ENCODE assay signal across 2 cellular contexts in the genomic region with DNA sequence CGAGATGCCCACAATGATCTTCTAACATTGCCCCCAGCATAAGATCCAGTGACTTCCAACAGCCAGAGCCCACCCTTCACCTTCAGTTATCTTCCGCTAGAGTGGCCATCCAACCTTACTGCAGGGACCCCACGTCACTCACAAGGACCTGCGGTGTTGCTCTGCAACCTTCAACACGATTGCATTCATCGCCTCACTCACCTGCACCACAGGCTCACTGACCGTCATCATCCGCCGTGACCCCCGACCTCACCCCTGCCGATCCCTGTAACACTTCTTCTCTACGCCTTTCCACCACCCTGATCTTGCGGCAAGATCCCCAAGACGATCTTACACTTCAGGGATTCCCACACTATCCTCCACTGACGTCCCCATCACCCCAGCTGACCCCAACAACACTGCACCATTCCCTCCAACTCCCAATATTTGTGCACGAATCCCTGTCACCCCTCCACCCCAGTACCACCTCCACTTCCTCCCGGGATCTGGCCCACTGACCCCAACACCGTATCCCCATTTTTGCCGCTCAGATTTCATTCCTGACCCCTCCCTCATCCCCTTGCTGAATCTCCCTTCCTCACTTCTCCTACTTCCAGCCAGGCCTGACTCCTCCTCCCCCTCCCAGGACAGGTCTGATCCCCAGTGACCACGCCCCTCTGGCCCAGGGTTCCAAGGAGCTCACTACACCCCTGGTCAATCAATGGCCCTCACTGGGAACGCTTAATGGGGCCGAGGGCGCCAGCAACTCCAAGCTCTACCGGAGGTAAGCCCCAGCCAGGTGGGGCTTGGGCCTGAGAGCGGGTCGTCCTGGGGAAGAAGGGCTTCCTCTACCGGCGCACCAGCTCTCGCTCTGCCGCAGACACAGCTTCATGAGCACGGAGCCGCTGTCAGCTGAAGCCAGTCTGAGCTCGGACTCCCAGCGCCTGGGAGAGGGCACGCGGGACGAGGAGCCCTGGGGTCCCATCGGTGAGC.
TF ChIP-seq lines count a peak whose summit lies in the region.

No MANE protein-coding gene starts in this region.

TF ChIP-seq in SK-N-SH, 30 proteins besides CTCF, POLR2A, EP300 and RAD21 (continued from another document):
- TF ChIP-seq REST (IDR thresholded peaks at IDR 0.05; ENCODE audit: low read depth, low read length), result no peak
- TF ChIP-seq, protein P1, sequence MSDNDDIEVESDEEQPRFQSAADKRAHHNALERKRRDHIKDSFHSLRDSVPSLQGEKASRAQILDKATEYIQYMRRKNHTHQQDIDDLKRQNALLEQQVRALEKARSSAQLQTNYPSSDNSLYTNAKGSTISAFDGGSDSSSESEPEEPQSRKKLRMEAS (IDR thresholded peaks at IDR 0.05; ENCODE audit: low read depth), result no peak
- no peak for TF ChIP-seq GATA2 (CRISPR knock-in tag; IDR thresholded peaks at IDR 0.05)
- no peak for TF ChIP-seq CHD2 (IDR thresholded peaks at IDR 0.05; ENCODE audit: low read length, partially characterized antibody)
- no peak for TF ChIP-seq RFX5 (IDR thresholded peaks at IDR 0.05; ENCODE audit: low read length)
- TF ChIP-seq, protein P2, sequence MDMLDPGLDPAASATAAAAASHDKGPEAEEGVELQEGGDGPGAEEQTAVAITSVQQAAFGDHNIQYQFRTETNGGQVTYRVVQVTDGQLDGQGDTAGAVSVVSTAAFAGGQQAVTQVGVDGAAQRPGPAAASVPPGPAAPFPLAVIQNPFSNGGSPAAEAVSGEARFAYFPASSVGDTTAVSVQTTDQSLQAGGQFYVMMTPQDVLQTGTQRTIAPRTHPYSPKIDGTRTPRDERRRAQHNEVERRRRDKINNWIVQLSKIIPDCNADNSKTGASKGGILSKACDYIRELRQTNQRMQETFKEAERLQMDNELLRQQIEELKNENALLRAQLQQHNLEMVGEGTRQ (IDR thresholded peaks at IDR 0.05; ENCODE audit: borderline replicate concordance, low read depth, low read length), result no peak
- TF ChIP-seq, protein P3, sequence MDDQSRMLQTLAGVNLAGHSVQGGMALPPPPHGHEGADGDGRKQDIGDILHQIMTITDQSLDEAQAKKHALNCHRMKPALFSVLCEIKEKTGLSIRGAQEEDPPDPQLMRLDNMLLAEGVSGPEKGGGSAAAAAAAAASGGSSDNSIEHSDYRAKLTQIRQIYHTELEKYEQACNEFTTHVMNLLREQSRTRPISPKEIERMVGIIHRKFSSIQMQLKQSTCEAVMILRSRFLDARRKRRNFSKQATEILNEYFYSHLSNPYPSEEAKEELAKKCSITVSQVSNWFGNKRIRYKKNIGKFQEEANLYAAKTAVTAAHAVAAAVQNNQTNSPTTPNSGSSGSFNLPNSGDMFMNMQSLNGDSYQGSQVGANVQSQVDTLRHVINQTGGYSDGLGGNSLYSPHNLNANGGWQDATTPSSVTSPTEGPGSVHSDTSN (IDR thresholded peaks at IDR 0.05), result no peak
- no peak for TF ChIP-seq IRF3 (IDR thresholded peaks at IDR 0.05; ENCODE audit: low read depth, low read length)
- no peak for TF ChIP-seq SIN3A (IDR thresholded peaks at IDR 0.05; ENCODE audit: borderline replicate concordance, low read depth, low read length)
- no peak for TF ChIP-seq USF1 (IDR thresholded peaks at IDR 0.05; ENCODE audit: borderline replicate concordance, low read depth)
- TF ChIP-seq TAF1 (IDR thresholded peaks at IDR 0.05; ENCODE audit: borderline replicate concordance, low read depth, low read length), result no peak
- TF ChIP-seq MEF2A (IDR thresholded peaks at IDR 0.05; ENCODE audit: borderline replicate concordance, low read depth), result no peak
- TF ChIP-seq SMC3 (IDR thresholded peaks at IDR 0.05; ENCODE audit: low read depth, low read length), result no peak
TF ChIP-seq in SK-N-SH: peak in this region for 0.

TF ChIP-seq in SK-N-SH treated with all-trans-retinoic acid at 6 μM for 48 hours, 23 proteins besides CTCF, POLR2A, EP300 and RAD21 (continued from another document):
- TF ChIP-seq TSHZ2 (CRISPR knock-in tag; IDR thresholded peaks at IDR 0.05), result no peak
- TF ChIP-seq, protein P4, sequence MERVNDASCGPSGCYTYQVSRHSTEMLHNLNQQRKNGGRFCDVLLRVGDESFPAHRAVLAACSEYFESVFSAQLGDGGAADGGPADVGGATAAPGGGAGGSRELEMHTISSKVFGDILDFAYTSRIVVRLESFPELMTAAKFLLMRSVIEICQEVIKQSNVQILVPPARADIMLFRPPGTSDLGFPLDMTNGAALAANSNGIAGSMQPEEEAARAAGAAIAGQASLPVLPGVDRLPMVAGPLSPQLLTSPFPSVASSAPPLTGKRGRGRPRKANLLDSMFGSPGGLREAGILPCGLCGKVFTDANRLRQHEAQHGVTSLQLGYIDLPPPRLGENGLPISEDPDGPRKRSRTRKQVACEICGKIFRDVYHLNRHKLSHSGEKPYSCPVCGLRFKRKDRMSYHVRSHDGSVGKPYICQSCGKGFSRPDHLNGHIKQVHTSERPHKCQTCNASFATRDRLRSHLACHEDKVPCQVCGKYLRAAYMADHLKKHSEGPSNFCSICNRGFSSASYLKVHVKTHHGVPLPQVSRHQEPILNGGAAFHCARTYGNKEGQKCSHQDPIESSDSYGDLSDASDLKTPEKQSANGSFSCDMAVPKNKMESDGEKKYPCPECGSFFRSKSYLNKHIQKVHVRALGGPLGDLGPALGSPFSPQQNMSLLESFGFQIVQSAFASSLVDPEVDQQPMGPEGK (CRISPR knock-in tag; IDR thresholded peaks at IDR 0.05; ENCODE audit: borderline replicate concordance), result no peak
- TF ChIP-seq SNAI2 (CRISPR knock-in tag; IDR thresholded peaks at IDR 0.05), result no peak
- no peak for TF ChIP-seq BACH2 (CRISPR knock-in tag; IDR thresholded peaks at IDR 0.05; ENCODE audit: borderline replicate concordance)
- TF ChIP-seq POU6F1 (CRISPR knock-in tag; IDR thresholded peaks at IDR 0.05; ENCODE audit: borderline replicate concordance, low read depth), result no peak
- TF ChIP-seq TOX (CRISPR knock-in tag; IDR thresholded peaks at IDR 0.05; ENCODE audit: borderline replicate concordance), result no peak
- TF ChIP-seq OSR1 (CRISPR knock-in tag; IDR thresholded peaks at IDR 0.05), result no peak
- TF ChIP-seq ZFP3 (CRISPR knock-in tag; IDR thresholded peaks at IDR 0.05), result no peak
- no peak for TF ChIP-seq ZNF8 (CRISPR knock-in tag; IDR thresholded peaks at IDR 0.05)
- no peak for TF ChIP-seq ZFP30 (CRISPR knock-in tag; IDR thresholded peaks at IDR 0.05)
- TF ChIP-seq TCF4 (CRISPR knock-in tag; IDR thresholded peaks at IDR 0.05; ENCODE audit: borderline replicate concordance), result no peak
